12 cellular contexts compared by ENCODE assay signal in genomic region chr4:52199574-52200338, GRCh38.
DNase-seq lines count a peak whose midpoint lies in the region; ATAC-seq and TF ChIP-seq lines count a peak whose summit lies in the region.
"Had no signal": no experiment of that assay in that cellular context is flagged by ENCODE, and none has a peak within 500 bp of the region (broad histone marks: within the 10 kb centered on the region; RNA-seq: fewer than 3 reads in every experiment).

No MANE protein-coding gene starts in this region.

- peaks cover 6% of the 10 kb centered on the region for H3K4me1 Mint-ChIP-seq in endothelial cell (ENCODE audit: unreplicated experiment)
- no peaks in the 10 kb centered on the region for H3K4me1 Mint-ChIP-seq in CD8-positive, alpha-beta memory T cell

- TF ChIP-seq CTCF in endothelial cell (IDR thresholded peaks at IDR 0.05; ENCODE audit: unreplicated experiment), result no peak
- TF ChIP-seq CTCF in osteoblast (IDR thresholded peaks at IDR 0.05; ENCODE audit: extremely low read depth, low read depth, low read length), result no peak

- H3K4me2 ChIP-seq in osteoblast (ENCODE audit: insufficient read depth, low read length), result peak overlapping the region; percentile 34

- no peaks in the 10 kb centered on the region for H3K9me3 ChIP-seq in osteoblast (ENCODE audit: low read depth, low read length)
- no peaks in the 10 kb centered on the region for H3K9me3 ChIP-seq in CD8-positive, alpha-beta memory T cell (ENCODE audit: low read length)
- H3K9me3 ChIP-seq: heart right ventricle, stomach had no signal

- no peaks in the 10 kb centered on the region for H4K20me1 ChIP-seq in osteoblast (ENCODE audit: insufficient read depth, low read length)

- peak overlapping the region; percentile 35 for H3K4me3 Mint-ChIP-seq in endothelial cell (ENCODE audit: unreplicated experiment)
- no peak overlapping the region for H3K4me3 Mint-ChIP-seq in CD8-positive, alpha-beta memory T cell

- H3K9me3 Mint-ChIP-seq in endothelial cell (ENCODE audit: unreplicated experiment), result no peaks in the 10 kb centered on the region
- H3K9me3 Mint-ChIP-seq in CD8-positive, alpha-beta memory T cell, result peaks cover 0 to 3% (median 0%) of the 10 kb centered on the region in 5 donors

- H3K27me3 ChIP-seq in osteoblast (ENCODE audit: insufficient read depth, low read length), result no peaks in the 10 kb centered on the region
- H3K27me3 ChIP-seq in CD8-positive, alpha-beta memory T cell (ENCODE audit: insufficient read depth, low read length, poor library complexity, severe bottlenecking), result no peaks in the 10 kb centered on the region

- H3K79me2 ChIP-seq in osteoblast (ENCODE audit: insufficient read depth, low read length), result no peaks in the 10 kb centered on the region

- no peak overlapping the region for H2AFZ ChIP-seq in osteoblast (ENCODE audit: low read length)

- DNase-seq in GM04504 (ENCODE audit: low read depth) (peak; percentile 64), NCI-H460 (ENCODE audit: extremely low read depth, low read depth) (peak; percentile 19), endothelial cell (ENCODE audit: low spot score) (no peak), osteoblast (ENCODE audit: insufficient read length, low spot score, missing footprints) (peak; percentile 86), NCI-H524 (lab: John Stamatoyannopoulos, UW) (no peak)
- DNase-seq in CD8-positive, alpha-beta memory T cell, result no peak
- DNase-seq: activated CD4-positive, alpha-beta T cell treated with anti-CD3 and anti-CD28 coated beads for 48 hours; heart right ventricle; stomach; T-helper 1 cell had no signal

- no peak overlapping the region for H3K27ac ChIP-seq in osteoblast (ENCODE audit: low read depth, low read length)
- no peak overlapping the region for H3K27ac ChIP-seq in CD8-positive, alpha-beta memory T cell (ENCODE audit: low read depth, low read length)
- H3K27ac ChIP-seq: heart right ventricle, stomach had no signal

- ATAC-seq in GM21447 (IDR thresholded peaks at IDR 0.05; ENCODE audit: unreplicated experiment) (no peak), HG03521 (IDR thresholded peaks at IDR 0.05; ENCODE audit: unreplicated experiment) (no peak)
- ATAC-seq: heart right ventricle had no signal

- CTCF ChIA-PET in CD8-positive, alpha-beta memory T cell (lab: Charles Lee), result no interaction called here

- peaks cover 4% of the 10 kb centered on the region for H3K36me3 Mint-ChIP-seq in endothelial cell (ENCODE audit: low read depth, unreplicated experiment)
- peaks cover 0 to 2% (median 0%) of the 10 kb centered on the region in 3 donors for H3K36me3 Mint-ChIP-seq in CD8-positive, alpha-beta memory T cell

- H3K4me3 ChIP-seq in osteoblast (ENCODE audit: insufficient read depth, low read length), result no peak overlapping the region
- H3K4me3 ChIP-seq in CD8-positive, alpha-beta memory T cell (ENCODE audit: low read length), result no peak overlapping the region
- H3K4me3 ChIP-seq: heart right ventricle, stomach had no signal

- H3K27ac Mint-ChIP-seq in endothelial cell (ENCODE audit: unreplicated experiment), result no peak overlapping the region
- no peak overlapping the region for H3K27ac Mint-ChIP-seq in CD8-positive, alpha-beta memory T cell

- no peaks in the 10 kb centered on the region for H3K36me3 ChIP-seq in osteoblast (ENCODE audit: insufficient read depth, low read length)
- no peaks in the 10 kb centered on the region for H3K36me3 ChIP-seq in CD8-positive, alpha-beta memory T cell (ENCODE audit: insufficient read depth, low read length)
- H3K36me3 ChIP-seq: heart right ventricle, stomach had no signal

- peaks cover 7% of the 10 kb centered on the region for H3K27me3 Mint-ChIP-seq in endothelial cell (ENCODE audit: unreplicated experiment)
- H3K27me3 Mint-ChIP-seq in CD8-positive, alpha-beta memory T cell, result no peaks in the 10 kb centered on the region

- H3K4me1 ChIP-seq in osteoblast (ENCODE audit: insufficient read depth, low read length), result peaks cover 6% of the 10 kb centered on the region
- H3K4me1 ChIP-seq in CD8-positive, alpha-beta memory T cell (ENCODE audit: insufficient read depth, low read length), result no peaks in the 10 kb centered on the region
- H3K4me1 ChIP-seq: stomach had no signal

- POLR2A ChIA-PET in CD8-positive, alpha-beta memory T cell (lab: Charles Lee), result no interaction called here

Comparison
In these comparisons a context has a peak if more than half of its experiments do, and no peak if none do; other contexts are left out.
1. DNase-seq: peak in GM04504 (single experiment), NCI-H460 (single experiment) and osteoblast (single experiment); none in endothelial cell (single experiment), NCI-H524 (0 of 2) and CD8-positive, alpha-beta memory T cell (0 of 5).